ENCODE assay signal across 1 cellular context in genomic region chr17:2782030-2782429, GRCh38.
TF ChIP-seq lines count a peak whose summit lies in the region.

No MANE protein-coding gene starts in this region.

TF ChIP-seq in HEK293, 187 proteins besides CTCF, POLR2A, EP300 and RAD21 (continued from another document):
- TF ChIP-seq PRDM1 (tag by site-specific recombination; IDR thresholded peaks at IDR 0.05) (no peak), ZXDB (tag by site-specific recombination; IDR thresholded peaks at IDR 0.05) (no peak), BCL11B (tag by site-specific recombination; IDR thresholded peaks at IDR 0.05; ENCODE audit: low read depth) (no peak), SP7 (tag by site-specific recombination; IDR thresholded peaks at IDR 0.05) (no peak), ZNF324 (tag by site-specific recombination; IDR thresholded peaks at IDR 0.05) (no peak), GFI1B (tag by site-specific recombination; IDR thresholded peaks at IDR 0.05) (no peak), ZBTB17 (tag by site-specific recombination; IDR thresholded peaks at IDR 0.05) (no peak), GLIS1 (tag by site-specific recombination; IDR thresholded peaks at IDR 0.05) (peak; percentile 70; the same call in 1 of the 2 replicates), ZFHX2 (tag by site-specific recombination; conservative IDR thresholded peaks at IDR 0.05) (peak; percentile 78), ZNF404 (tag by site-specific recombination; IDR thresholded peaks at IDR 0.05) (no peak), ZNF548 (tag by site-specific recombination; IDR thresholded peaks at IDR 0.05) (no peak)
- TF ChIP-seq, protein P1, sequence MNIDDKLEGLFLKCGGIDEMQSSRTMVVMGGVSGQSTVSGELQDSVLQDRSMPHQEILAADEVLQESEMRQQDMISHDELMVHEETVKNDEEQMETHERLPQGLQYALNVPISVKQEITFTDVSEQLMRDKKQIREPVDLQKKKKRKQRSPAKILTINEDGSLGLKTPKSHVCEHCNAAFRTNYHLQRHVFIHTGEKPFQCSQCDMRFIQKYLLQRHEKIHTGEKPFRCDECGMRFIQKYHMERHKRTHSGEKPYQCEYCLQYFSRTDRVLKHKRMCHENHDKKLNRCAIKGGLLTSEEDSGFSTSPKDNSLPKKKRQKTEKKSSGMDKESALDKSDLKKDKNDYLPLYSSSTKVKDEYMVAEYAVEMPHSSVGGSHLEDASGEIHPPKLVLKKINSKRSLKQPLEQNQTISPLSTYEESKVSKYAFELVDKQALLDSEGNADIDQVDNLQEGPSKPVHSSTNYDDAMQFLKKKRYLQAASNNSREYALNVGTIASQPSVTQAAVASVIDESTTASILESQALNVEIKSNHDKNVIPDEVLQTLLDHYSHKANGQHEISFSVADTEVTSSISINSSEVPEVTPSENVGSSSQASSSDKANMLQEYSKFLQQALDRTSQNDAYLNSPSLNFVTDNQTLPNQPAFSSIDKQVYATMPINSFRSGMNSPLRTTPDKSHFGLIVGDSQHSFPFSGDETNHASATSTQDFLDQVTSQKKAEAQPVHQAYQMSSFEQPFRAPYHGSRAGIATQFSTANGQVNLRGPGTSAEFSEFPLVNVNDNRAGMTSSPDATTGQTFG (tag by site-specific recombination; IDR thresholded peaks at IDR 0.05; ENCODE audit: borderline replicate concordance): no peak
